10 cellular contexts compared by ENCODE assay signal in the genomic region with DNA sequence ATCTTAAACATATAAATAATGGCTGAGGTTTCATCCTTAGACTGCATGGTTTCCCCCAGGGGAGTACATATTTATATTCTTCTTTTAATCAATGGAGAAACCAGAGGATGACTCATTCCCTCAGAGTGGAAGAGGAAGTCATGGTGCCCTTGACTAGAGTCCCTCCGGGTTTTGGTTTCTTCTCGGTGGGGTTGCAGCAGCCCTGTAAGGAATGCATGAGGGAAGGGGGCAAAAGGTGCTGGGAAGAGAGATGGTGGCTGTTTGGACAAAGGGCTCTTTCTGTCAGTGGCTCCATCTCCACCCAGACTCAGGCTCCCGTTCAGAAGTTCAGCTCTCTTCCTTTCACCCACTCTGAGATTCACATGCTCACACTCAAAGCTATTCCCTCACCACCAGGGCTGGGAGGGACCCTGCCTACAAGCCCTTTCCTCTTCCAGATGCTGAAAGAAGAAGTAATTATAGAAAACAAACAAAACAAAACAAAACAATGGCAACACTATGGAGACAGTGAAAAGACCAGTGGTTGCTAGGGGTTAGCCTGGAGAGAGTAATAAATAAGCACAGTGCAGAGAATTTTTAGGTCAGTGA.
DNase-seq lines count a peak whose midpoint lies in the region; ATAC-seq lines count a peak whose summit lies in the region.
"Had no signal": no experiment of that assay in that cellular context is flagged by ENCODE, and none has a peak within 500 bp of the region (broad histone marks: within the 10 kb centered on the region; RNA-seq: fewer than 3 reads in every experiment).

No MANE protein-coding gene starts in this region.

- in situ Hi-C loops in SK-MEL-5 (cut with HindIII; ENCODE audit: low pct_unique_long_range_greater_than_20kb, low sequenced_read_pairs), result no loop called here
- in situ Hi-C loops in KBM-7 (cut with MboI; ENCODE audit: low pct_unique_long_range_greater_than_20kb, low sequenced_read_pairs), result no loop called here

- ATAC-seq in HG02759 (IDR thresholded peaks at IDR 0.05; ENCODE audit: unreplicated experiment), result peak; percentile 22
- no peak for ATAC-seq in GM21390 (IDR thresholded peaks at IDR 0.05; ENCODE audit: unreplicated experiment)

- peak; percentile 28 for DNase-seq in ELR (ENCODE audit: low read depth)
- DNase-seq in SK-MEL-5 (ENCODE audit: low read depth, low spot score), result peak; percentile 56
- DNase-seq in kidney tubule cell (ENCODE audit: low spot score), result peak; percentile 57
- no peak for DNase-seq in NCI-H82 (lab: John Stamatoyannopoulos, UW)
- no peak for DNase-seq in KBM-7
- no peak for DNase-seq in globus pallidus (ENCODE audit: low spot score)
- DNase-seq: NCI-H146, ovary had no signal

Comparison
In these comparisons a context has a peak if more than half of its experiments do, and no peak if none do; other contexts are left out.
1. DNase-seq: peak in ELR (single experiment), SK-MEL-5 (single experiment) and kidney tubule cell (single experiment); none in NCI-H82 (single experiment), KBM-7 (single experiment) and globus pallidus (single experiment).